Comparison of ENCODE assay signal across 19 cellular contexts in genomic region chr1:209705033-209705589, GRCh38. TPM values are rescaled to one million over a fixed set of nuclear protein-coding genes. Genes with fewer than 3 reads are reported as not detected.
DNase-seq lines count a peak whose midpoint lies in the region; ATAC-seq and TF ChIP-seq lines count a peak whose summit lies in the region.
"Had no signal": no experiment of that assay in that cellular context is flagged by ENCODE, and none has a peak within 500 bp of the region (broad histone marks: within the 10 kb centered on the region; RNA-seq: fewer than 3 reads in every experiment).

No MANE protein-coding gene starts in this region.

- DNase-seq in activated T-cell treated with anti-CD3 and anti-CD28 coated beads, Interleukin-2, amount 50 U/mL, for 72 hours: no peak
- DNase-seq in activated T-cell treated with anti-CD3 and anti-CD28 coated beads, Interleukin-2, amount 50 U/mL, for 48 hours: no peak
- DNase-seq in dorsolateral prefrontal cortex (no peak), RWPE1 (ENCODE audit: low spot score) (no peak), mucosa of gallbladder (ENCODE audit: low spot score) (no peak)
- DNase-seq: activated gamma-delta T cell treated with Interleukin-2 at 50 U/mL for 16 hours, DMS153, NCI-H187 treated with DMSO at 0.1 percent for 48 hours, NCI-H524 had no signal

- peak overlapping the region; percentile 5 for H3K27ac Mint-ChIP-seq in activated T-cell treated with anti-CD3 and anti-CD28 coated beads, Interleukin-2, amount 50 U/mL, for 72 hours
- H3K27ac Mint-ChIP-seq: memory B cell, nephron, progenitor cell of endocrine pancreas, type B pancreatic cell had no signal

- peaks cover 0 to 6% (median 0%) of the 10 kb centered on the region in 5 donors for H3K36me3 ChIP-seq in subcutaneous abdominal adipose tissue (ENCODE audit: control insufficient read depth in 5 of 5, insufficient read depth in 5 of 5, low read length in 5 of 5)

- no peaks in the 10 kb centered on the region for H3K9me3 Mint-ChIP-seq in activated T-cell treated with anti-CD3 and anti-CD28 coated beads, Interleukin-2, amount 50 U/mL, for 72 hours
- H3K9me3 Mint-ChIP-seq: nephron, type B pancreatic cell had no signal

- TF ChIP-seq CTCF in dorsolateral prefrontal cortex (IDR thresholded peaks at IDR 0.05 in 54 of 56, conservative IDR thresholded peaks at IDR 0.05 in 2 of 56; ENCODE audit: low read depth in 1 of 56, partially characterized antibody in 56 of 56) (no peak), RWPE1 (conservative IDR thresholded peaks at IDR 0.05; ENCODE audit: low read depth) (no peak)

- intact Hi-C loops in dorsolateral prefrontal cortex (cut with DNase I): no loop called here

- peaks cover 59% of the 10 kb centered on the region for H3K4me1 Mint-ChIP-seq in activated T-cell treated with anti-CD3 and anti-CD28 coated beads, Interleukin-2, amount 50 U/mL, for 72 hours (ENCODE audit: low read depth)

- no peaks in the 10 kb centered on the region for H3K27me3 ChIP-seq in dorsolateral prefrontal cortex
- H3K27me3 ChIP-seq in layer of hippocampus (ENCODE audit: control insufficient read depth, insufficient read depth, low read length): no peaks in the 10 kb centered on the region
- H3K27me3 ChIP-seq in subcutaneous abdominal adipose tissue (ENCODE audit: control insufficient read depth in 5 of 5, insufficient read depth in 4 of 5, low read length in 5 of 5): no peaks in the 10 kb centered on the region

- no peaks in the 10 kb centered on the region for H3K27me3 Mint-ChIP-seq in activated T-cell treated with anti-CD3 and anti-CD28 coated beads, Interleukin-2, amount 50 U/mL, for 72 hours (ENCODE audit: low read depth)

- peak overlapping the region in 45 of 59 donors; percentile 5 to 88 (median 68) for H3K27ac ChIP-seq in dorsolateral prefrontal cortex
- peak overlapping the region; percentile 49 for H3K27ac ChIP-seq in layer of hippocampus (ENCODE audit: low read depth, low read length)
- peak overlapping the region; percentile 89 for H3K27ac ChIP-seq in subcutaneous abdominal adipose tissue (ENCODE audit: low read depth, low read length)
- H3K27ac ChIP-seq in RWPE1: no peak overlapping the region
- H3K27ac ChIP-seq: C4-2B, epithelial cell of prostate had no signal

- POLR2A ChIA-PET in RWPE1 (lab: Yijun Ruan, JAX; ENCODE audit: low non-redundant PET): no interaction called here

- H3K4me3 ChIP-seq in dorsolateral prefrontal cortex: peak overlapping the region in 41 of 59 donors; percentile 2 to 60 (median 28)
- peak overlapping the region; percentile 9 to 48 (median 44) for H3K4me3 ChIP-seq in subcutaneous abdominal adipose tissue (ENCODE audit: low read depth in 1 of 5, low read length in 5 of 5)
- H3K4me3 ChIP-seq: K562 had no signal

- H3K9ac ChIP-seq in subcutaneous abdominal adipose tissue (ENCODE audit: low read length in 5 of 5): peak overlapping the region; percentile 22 to 61 (median 29)

- no peak for ATAC-seq in activated T-cell treated with anti-CD3 and anti-CD28 coated beads, Interleukin-2, amount 50 U/mL, for 72 hours (replicated peaks in 1 of 2)
- ATAC-seq in GM21717 (IDR thresholded peaks at IDR 0.05; ENCODE audit: unreplicated experiment): no peak
- ATAC-seq: K562 had no signal

- peak overlapping the region; percentile 51 to 60 for H3K4me3 Mint-ChIP-seq in activated T-cell treated with anti-CD3 and anti-CD28 coated beads, Interleukin-2, amount 50 U/mL, for 72 hours
- H3K4me3 Mint-ChIP-seq: memory B cell, nephron, type B pancreatic cell had no signal

- peaks cover 7 to 27% (median 17%) of the 10 kb centered on the region in 5 donors for H3K4me1 ChIP-seq in subcutaneous abdominal adipose tissue (ENCODE audit: control insufficient read depth in 5 of 5, insufficient read depth in 5 of 5, low read length in 5 of 5)

- peaks cover 0 to 2% of the 10 kb centered on the region in 2 donors for H3K36me3 Mint-ChIP-seq in activated T-cell treated with anti-CD3 and anti-CD28 coated beads, Interleukin-2, amount 50 U/mL, for 72 hours (ENCODE audit: insufficient read depth in 2 of 2)
- H3K36me3 Mint-ChIP-seq: memory B cell, type B pancreatic cell had no signal

- no peaks in the 10 kb centered on the region for H3K9me3 ChIP-seq in subcutaneous abdominal adipose tissue (ENCODE audit: control insufficient read depth in 5 of 5, low read length in 5 of 5)

- CTCF ChIA-PET in RWPE1 (lab: Yijun Ruan, JAX): interaction anchor here (0.6 kb wide), 1 partner anchor 43 kb away, joined by 3 read pairs; no protein-coding TSS in a partner anchor

RNA-seq across cellular contexts. Expression of gene HSD11B1, which starts 0.5 kb away (rescaled TPM):
- 1 to 10 TPM; 2.1 to 3.1 TPM for total RNA-seq in activated T-cell treated with anti-CD3 and anti-CD28 coated beads, Interleukin-2, amount 50 U/mL, for 72 hours
- total RNA-seq in dorsolateral prefrontal cortex: 10 to 100 TPM in 71 of 120 experiments, 1 to 10 TPM in 49; 1.3 to 41.9 (median 12.0) TPM
- total RNA-seq in mucosa of gallbladder: 5.7 TPM
- total RNA-seq: progenitor cell of endocrine pancreas had no signal

RNA-seq across cellular contexts. Expression of gene G0S2, which starts 29.9 kb away (rescaled TPM):
- 10 to 100 TPM in 1 of 2 donors, 1 to 10 TPM in 1; 9.6 to 25.9 TPM for total RNA-seq in activated T-cell treated with anti-CD3 and anti-CD28 coated beads, Interleukin-2, amount 50 U/mL, for 72 hours
- 10 to 100 TPM in 9 of 120 experiments, 1 to 10 TPM in 103, under 1 TPM in 8; 0.54 to 40.5 (median 2.6) TPM for total RNA-seq in dorsolateral prefrontal cortex
- 4.6 TPM for total RNA-seq in mucosa of gallbladder

RNA-seq across cellular contexts. Expression of gene TRAF3IP3, which starts 50.7 kb away (rescaled TPM):
- 100 to 1,000 TPM; 127 to 157 TPM for total RNA-seq in activated T-cell treated with anti-CD3 and anti-CD28 coated beads, Interleukin-2, amount 50 U/mL, for 72 hours
- total RNA-seq in dorsolateral prefrontal cortex (1 to 10 TPM in 114 of 120 experiments, under 1 TPM in 6; 0.23 to 8.8 (median 2.7) TPM), mucosa of gallbladder (8.9 TPM)
- total RNA-seq: progenitor cell of endocrine pancreas had no signal

RNA-seq across cellular contexts. Expression of gene LAMB3, which starts 52.9 kb away (rescaled TPM):
- total RNA-seq in activated T-cell treated with anti-CD3 and anti-CD28 coated beads, Interleukin-2, amount 50 U/mL, for 72 hours: 10 to 100 TPM in 1 of 2 donors, 1 to 10 TPM in 1; 5.9 to 26.0 TPM
- total RNA-seq in dorsolateral prefrontal cortex (10 to 100 TPM in 24 of 120 experiments, 1 to 10 TPM in 96; 1.9 to 18.4 (median 7.0) TPM), mucosa of gallbladder (7.6 TPM)

Comparison
In these comparisons a context has a peak if more than half of its experiments do, and no peak if none do; other contexts are left out.
1. RNA of gene TRAF3IP3, which starts 50.7 kb away (total RNA-seq): 127 to 157 TPM in activated T-cell treated with anti-CD3 and anti-CD28 coated beads, Interleukin-2, amount 50 U/mL, for 72 hours; 8.9 TPM in mucosa of gallbladder (single experiment) and 0.23 to 8.8 TPM in dorsolateral prefrontal cortex; every median in the first group is over 10 times any median in the second.